In genomic region chr1:26286064-26286416, GRCh38 we compare ENCODE assay signal across 10 cellular contexts. TPM values are rescaled to one million over a fixed set of nuclear protein-coding genes. Genes with fewer than 3 reads are reported as not detected.
DNase-seq lines count a peak whose midpoint lies in the region; ATAC-seq, FAIRE-seq and TF ChIP-seq lines count a peak whose summit lies in the region.
"Had no signal": no experiment of that assay in that cellular context is flagged by ENCODE, and none has a peak within 500 bp of the region (broad histone marks: within the 10 kb centered on the region; RNA-seq: fewer than 3 reads in every experiment).

No MANE protein-coding gene starts in this region.

- no peak for ATAC-seq in CD4-positive, alpha-beta T cell (ENCODE audit: poor library complexity)
- ATAC-seq in IMR-90 (ENCODE audit: low read depth) (no peak), GM12878 (no peak), psoas muscle (no peak)

- no peak overlapping the region for H2AFZ ChIP-seq in IMR-90 (replicated peaks; ENCODE audit: low read length, poor library complexity)
- H2AFZ ChIP-seq in GM12878 (ENCODE audit: control insufficient read depth, low read depth, low read length) = no peak overlapping the region
- no peak overlapping the region for H2AFZ ChIP-seq in trophoblast cell (ENCODE audit: insufficient read depth, low read length, poor library complexity)

- peaks cover 39% of the 10 kb centered on the region for H3K4me1 ChIP-seq in IMR-90 (ENCODE audit: control insufficient read depth, insufficient read depth, low read length)
- H3K4me1 ChIP-seq in GM12878 (ENCODE audit: control insufficient read depth, insufficient read depth, low read length) = peaks cover 76% of the 10 kb centered on the region
- H3K4me1 ChIP-seq in psoas muscle = peaks cover 43% of the 10 kb centered on the region
- H3K4me1 ChIP-seq in trophoblast cell (ENCODE audit: control insufficient read depth in 1 of 2, insufficient read depth in 2 of 2, low read length in 2 of 2) = peaks cover 12 to 24% of the 10 kb centered on the region in 2 experiments

- H4K8ac ChIP-seq in IMR-90 (ENCODE audit: low read depth in 2 of 2, low read length in 2 of 2) (no peak overlapping the region; a peak in 1 of 4 replicates), trophoblast cell (ENCODE audit: low read depth, low read length) (no peak overlapping the region)

- no TSS peak for BruUV-seq in IMR-90 (replicated peaks; lab: Mats Ljungman, UMichigan)
- BruUV-seq in GM12878 (replicated peaks; lab: Mats Ljungman, UMichigan) = no TSS peak

- TF ChIP-seq POLR2A in IMR-90 (IDR thresholded peaks at IDR 0.05; ENCODE audit: low read depth, low read length) = no peak; the same call in none of the 2 replicates
- TF ChIP-seq POLR2A in GM12878 (IDR thresholded peaks at IDR 0.05; ENCODE audit: low read depth, low read length) = no peak

- no peak overlapping the region for H2BK5ac ChIP-seq in IMR-90 (ENCODE audit: low read depth, low read length, poor library complexity, severe bottlenecking)
- H2BK5ac ChIP-seq in trophoblast cell (ENCODE audit: low read depth, low read length, poor library complexity) = no peak overlapping the region

- SMC1A ChIA-PET in GM12878 (lab: Charles Lee; ENCODE audit: uncharacterized antibody, unreplicated experiment) = interaction anchor here (0.6 to 11.1 kb wide), 13 partner anchors 10 to 243 kb away, joined by 3 to 474 read pairs (median 12); partner anchors contain the start of genes CD52 and UBXN11

- no peak overlapping the region for H4K91ac ChIP-seq in IMR-90 (ENCODE audit: insufficient read depth, low read depth, low read length)
- no peak overlapping the region for H4K91ac ChIP-seq in trophoblast cell (ENCODE audit: low read depth, low read length)

- H3K9me1 ChIP-seq in IMR-90 (ENCODE audit: insufficient read depth, low read length) = peaks cover 38% of the 10 kb centered on the region

- CTCF ChIA-PET in CD4-positive, alpha-beta T cell (lab: Charles Lee) = interaction anchor here (1.4 to 8.8 kb wide), 5 partner anchors 10 to 49 kb away, joined by 3 to 223 read pairs (median 29); partner anchors contain the start of genes CD52 and UBXN11
- CTCF ChIA-PET in IMR-90 (lab: Yijun Ruan, JAX) = interaction anchor here (0.6 to 1.5 kb wide), 4 partner anchors 10 to 1915 kb away, joined by 3 to 4 read pairs (median 4); no protein-coding TSS in a partner anchor
- CTCF ChIA-PET in GM12878 (lab: Yijun Ruan, JAX) = interaction anchor here (0.6 to 18.0 kb wide), 24 partner anchors 10 to 737 kb away, joined by 3 to 879 read pairs (median 10); partner anchors contain the start of genes CD52, CEP85, UBXN11 and ZNF593

- no peak for TF ChIP-seq EP300 in GM12878 (IDR thresholded peaks at IDR 0.05; ENCODE audit: borderline replicate concordance in 1 of 2, control insufficient read depth in 1 of 2, low read depth in 2 of 2, low read length in 2 of 2)

- in situ Hi-C loops in IMR-90 (cut with MboI; ENCODE audit: low sequenced_read_pairs) = no loop called here
- in situ Hi-C loops in GM12878 (cut with MboI) = loop anchor here (5.0 kb wide), 1 partner anchor 36 kb away; no protein-coding TSS in a partner anchor

- peaks cover 20 to 56% of the 10 kb centered on the region in 2 experiments for H3K79me1 ChIP-seq in IMR-90 (ENCODE audit: low read depth in 1 of 2, low read length in 2 of 2)
- no peaks in the 10 kb centered on the region for H3K79me1 ChIP-seq in trophoblast cell (ENCODE audit: low read length)

- H2BK15ac ChIP-seq in IMR-90 (ENCODE audit: low read depth, low read length) = peak overlapping the region; percentile 48; the same call in 1 of the 3 replicates

- H3K18ac ChIP-seq in IMR-90 (ENCODE audit: low read depth, low read length) (no peak overlapping the region), trophoblast cell (ENCODE audit: low read length) (no peak overlapping the region)

- 0 out of 2 replicates have a peak overlapping the region, but pooled peaks have one; percentile 10 for H3K4ac ChIP-seq in IMR-90 (ENCODE audit: low read depth, low read length)
- H3K4ac ChIP-seq in trophoblast cell (ENCODE audit: low read depth, low read length) = no peak overlapping the region

- H3K4me3 ChIP-seq in IMR-90 (ENCODE audit: insufficient read depth, low read depth, low read length) (no peak overlapping the region), GM12878 (no peak overlapping the region), psoas muscle (no peak overlapping the region), trophoblast cell (ENCODE audit: low read depth, low read length) (no peak overlapping the region)

- H3K36me3 Mint-ChIP-seq in CD4-positive, alpha-beta T cell (ENCODE audit: low read depth) = peaks cover 33% of the 10 kb centered on the region

- H2BK120ac ChIP-seq in IMR-90 (ENCODE audit: low read depth, low read length) = no peak overlapping the region; the same call in 1 of the 2 replicates
- no peak overlapping the region for H2BK120ac ChIP-seq in trophoblast cell (ENCODE audit: insufficient read depth, low read length, poor library complexity)

- peaks cover 27% of the 10 kb centered on the region for H4K20me1 ChIP-seq in IMR-90 (ENCODE audit: insufficient read depth, low read length)
- H4K20me1 ChIP-seq in GM12878 (ENCODE audit: control insufficient read depth, insufficient read depth) = no peaks in the 10 kb centered on the region

- no peak for DNase-seq in CD4-positive, alpha-beta T cell
- DNase-seq in IMR-90 (no peak), GM12878 (ENCODE audit: low read depth, low spot score) (no peak), psoas muscle (no peak), hepatic stellate cell (ENCODE audit: low spot score) (no peak), trophoblast cell (no peak), COR-L47 (lab: John Stamatoyannopoulos, UW) (no peak)
- DNase-seq: amygdala, head of caudate nucleus had no signal

- RAD21 ChIA-PET in GM12878 (lab: Charles Lee; ENCODE audit: unreplicated experiment) = interaction anchor here (0.6 to 8.7 kb wide), 12 partner anchors 10 to 938 kb away, joined by 3 to 477 read pairs (median 11); partner anchors contain the start of genes CD52, DHDDS and UBXN11

- H3K27me3 Mint-ChIP-seq in CD4-positive, alpha-beta T cell = no peaks in the 10 kb centered on the region

- H3K4me2 ChIP-seq in IMR-90 (ENCODE audit: low read depth, low read length) = no peak overlapping the region
- no peak overlapping the region; the same call in 1 of the 2 replicates for H3K4me2 ChIP-seq in GM12878 (ENCODE audit: control insufficient read depth, insufficient read depth)
- H3K4me2 ChIP-seq in trophoblast cell (ENCODE audit: low read length) = no peak overlapping the region

- H3K27ac ChIP-seq in CD4-positive, alpha-beta T cell (ENCODE audit: low read depth, low read length) = peak overlapping the region; percentile 94
- H3K27ac ChIP-seq in IMR-90 (ENCODE audit: insufficient read depth, low read length) = no peak overlapping the region
- peak overlapping the region; percentile 86; the same call in 1 of the 2 replicates for H3K27ac ChIP-seq in GM12878 (ENCODE audit: control insufficient read depth, insufficient read depth)
- H3K27ac ChIP-seq in psoas muscle = peak overlapping the region; percentile 80
- no peak overlapping the region for H3K27ac ChIP-seq in trophoblast cell (ENCODE audit: low read depth, low read length)

- H4K5ac ChIP-seq in IMR-90 (ENCODE audit: low read depth, low read length) = no peak overlapping the region

- no peak overlapping the region for H2BK12ac ChIP-seq in trophoblast cell (ENCODE audit: low read length)

- no peak overlapping the region; the same call in 1 of the 2 replicates for H2AK5ac ChIP-seq in IMR-90 (ENCODE audit: low read depth, low read length)
- no peak overlapping the region for H2AK5ac ChIP-seq in trophoblast cell (ENCODE audit: low read length)

- WGBS in IMR-90 (ENCODE audit: extremely low coverage in 2 of 2, insufficient read length in 1 of 2), 2 experiments = 91% methylated on average over 1 of the region's 2 CpGs; no CpG with 5 or more reads in 1 of the 2 experiments
- 93% methylated on average over 2 of the region's 2 CpGs for WGBS in GM12878 (ENCODE audit: insufficient coverage, insufficient replicate concordance, low lambda C conversion rate, missing lambda C conversion rate)
- WGBS in psoas muscle, 3 donors = 40 to 78% (median 52%) methylated on average over 2 of the region's 2 CpGs
- no CpG with 5 or more reads among the region's 2 CpGs for WGBS in trophoblast cell (ENCODE audit: extremely low coverage, insufficient coverage, insufficient read length)

- H3K9me3 ChIP-seq in CD4-positive, alpha-beta T cell (ENCODE audit: control insufficient read depth, low read length) = no peaks in the 10 kb centered on the region
- no peaks in the 10 kb centered on the region for H3K9me3 ChIP-seq in IMR-90 (ENCODE audit: control insufficient read depth, insufficient read depth, low read length)
- H3K9me3 ChIP-seq in GM12878 (replicated peaks; ENCODE audit: control insufficient read depth, insufficient read depth, low read length) = no peaks in the 10 kb centered on the region
- H3K9me3 ChIP-seq in psoas muscle = no peaks in the 10 kb centered on the region
- H3K9me3 ChIP-seq in trophoblast cell (ENCODE audit: insufficient read depth, low read depth, low read length) = peaks cover 4% of the 10 kb centered on the region

- peak overlapping the region; percentile 95 for H3K27ac Mint-ChIP-seq in CD4-positive, alpha-beta T cell

- no peak overlapping the region for H3K4me3 Mint-ChIP-seq in CD4-positive, alpha-beta T cell

- TF ChIP-seq CTCF in CD4-positive, alpha-beta T cell (IDR thresholded peaks at IDR 0.05) = no peak
- no peak for TF ChIP-seq CTCF in IMR-90 (conservative IDR thresholded peaks at IDR 0.05; ENCODE audit: low read depth, low read length)
- TF ChIP-seq CTCF in GM12878 (IDR thresholded peaks at IDR 0.05 in 2 of 3, conservative IDR thresholded peaks at IDR 0.05 in 1 of 3; ENCODE audit: control insufficient read depth in 2 of 3, extremely low read depth in 1 of 3, insufficient read depth in 1 of 3, low read depth in 3 of 3, low read length in 3 of 3) = no peak
- TF ChIP-seq CTCF in psoas muscle (IDR thresholded peaks at IDR 0.05) = no peak

- no peaks in the 10 kb centered on the region for H3K27me3 ChIP-seq in CD4-positive, alpha-beta T cell (ENCODE audit: control insufficient read depth, insufficient read depth, low read length)
- no peaks in the 10 kb centered on the region for H3K27me3 ChIP-seq in IMR-90 (ENCODE audit: control insufficient read depth, insufficient read depth, low read length)
- H3K27me3 ChIP-seq in GM12878 (replicated peaks in 1 of 2; ENCODE audit: control insufficient read depth in 2 of 2, insufficient read depth in 2 of 2, low read length in 1 of 2) = no peaks in the 10 kb centered on the region
- no peaks in the 10 kb centered on the region for H3K27me3 ChIP-seq in psoas muscle (ENCODE audit: insufficient read depth in 3 of 3, low read length in 2 of 3)
- H3K27me3 ChIP-seq in trophoblast cell (ENCODE audit: insufficient read depth, low read length) = no peaks in the 10 kb centered on the region

- H3K36me3 ChIP-seq in IMR-90 (ENCODE audit: control insufficient read depth, insufficient read depth, low read length) = peaks cover 18% of the 10 kb centered on the region
- peaks cover 3 to 4% of the 10 kb centered on the region in 2 experiments; a peak in 2 of 4 replicates for H3K36me3 ChIP-seq in GM12878 (ENCODE audit: control insufficient read depth in 2 of 2, insufficient read depth in 2 of 2, low read length in 1 of 2)
- H3K36me3 ChIP-seq in psoas muscle (ENCODE audit: insufficient read depth in 1 of 2, low read depth in 1 of 2) = peaks cover 0 to 6% of the 10 kb centered on the region in 2 donors
- peaks cover 14 to 22% of the 10 kb centered on the region in 2 experiments for H3K36me3 ChIP-seq in trophoblast cell (ENCODE audit: control insufficient read depth in 1 of 2, insufficient read depth in 2 of 2, low read length in 2 of 2)

- intact Hi-C loops in CD4-positive, alpha-beta T cell (cut with DNase I, micrococcal nuclease) = loop anchor here in 1 of 2 experiments (5.0 kb wide), 1 partner anchor 71 kb away; no protein-coding TSS in a partner anchor
- intact Hi-C loops in IMR-90 (cut with micrococcal nuclease) = no loop called here
- intact Hi-C loops in GM12878 (cut with micrococcal nuclease; ENCODE audit: unreplicated experiment) = no loop called here
- intact Hi-C loops in psoas muscle (cut with DNase I) = loop anchor here in 1 of 2 donors (2.0 kb wide), 1 partner anchor 35 kb away; no protein-coding TSS in a partner anchor

- H3K79me2 ChIP-seq in GM12878 (ENCODE audit: control insufficient read depth, insufficient read depth, low read length) = peaks cover 7% of the 10 kb centered on the region
- no peaks in the 10 kb centered on the region for H3K79me2 ChIP-seq in trophoblast cell (ENCODE audit: control insufficient read depth, insufficient read depth, low read length, poor library complexity)

- no peak overlapping the region for H3K14ac ChIP-seq in IMR-90 (replicated peaks; ENCODE audit: low read depth, low read length)
- H3K14ac ChIP-seq in trophoblast cell (ENCODE audit: low read length) = no peak overlapping the region

- FAIRE-seq in GM12878 (lab: Jason Lieb, UNC) = no peak
- FAIRE-seq: D721Med had no signal

- dilution Hi-C loops in IMR-90 (cut with HindIII; ENCODE audit: low sequenced_read_pairs, unreplicated experiment) = no loop called here

- POLR2A ChIA-PET in CD4-positive, alpha-beta T cell (lab: Charles Lee) = interaction anchor here (1.0 to 20.7 kb wide), 10 partner anchors 8 to 147 kb away, joined by 3 to 977 read pairs (median 6); partner anchors contain the start of genes CD52, DHDDS and UBXN11
- POLR2A ChIA-PET in IMR-90 (lab: Charles Lee; ENCODE audit: unreplicated experiment) (no interaction called here), GM12878 (lab: Charles Lee) (interaction anchor here (9.2 kb wide), 1 partner anchor 32 kb away, joined by 253 read pairs; the partner anchor contains the start of gene CD52)

- H3K9me3 Mint-ChIP-seq in CD4-positive, alpha-beta T cell = no peaks in the 10 kb centered on the region

- H3K56ac ChIP-seq in IMR-90 (ENCODE audit: extremely low read depth, insufficient read depth, low read length) = no peak overlapping the region

- TF ChIP-seq RAD21 in IMR-90 (IDR thresholded peaks at IDR 0.05; ENCODE audit: low read length) = no peak
- no peak for TF ChIP-seq RAD21 in GM12878 (IDR thresholded peaks at IDR 0.05; ENCODE audit: insufficient read depth, low read depth, low read length)

- H3K9ac ChIP-seq in IMR-90 (ENCODE audit: low read depth, low read length) (no peak overlapping the region), GM12878 (ENCODE audit: control insufficient read depth, insufficient read depth, low read length) (no peak overlapping the region), trophoblast cell (ENCODE audit: low read length) (no peak overlapping the region)

- H4K12ac ChIP-seq in trophoblast cell (ENCODE audit: low read depth, low read length) = no peak overlapping the region

- 0 out of 2 replicates have a peak overlapping the region, but pooled peaks have one; percentile 62 for H2BK20ac ChIP-seq in IMR-90 (ENCODE audit: low read depth, low read length)

- H3K4me1 Mint-ChIP-seq in CD4-positive, alpha-beta T cell (ENCODE audit: low read depth) = peaks cover 96% of the 10 kb centered on the region

- no peak overlapping the region for H2AK9ac ChIP-seq in IMR-90 (replicated peaks; ENCODE audit: low read depth, low read length, poor library complexity)

- H3K23ac ChIP-seq in IMR-90 (ENCODE audit: low read depth, low read length) (no peak overlapping the region; the same call in 1 of the 2 replicates), trophoblast cell (ENCODE audit: low read length) (no peak overlapping the region)

RNA-seq across cellular contexts. Expression of gene SH3BGRL3, which starts 6.2 kb away (rescaled TPM):
- 100 to 1,000 TPM; 178 to 193 TPM for total RNA-seq in CD4-positive, alpha-beta T cell
- total RNA-seq in IMR-90 (2012; rRNA removed) (32.2 and 35.0 TPM in 2 replicates), GM12878 (2014; rRNA removed) (42.6 and 52.9 TPM in 2 replicates), GM12878 (2014; rRNA removed; fragmentation: Illumina TruSeq; extraction: Trizol) (45.9 and 46.9 TPM in 2 replicates), GM12878 (2021) (111 and 116 TPM in 2 replicates), psoas muscle (10 to 100 TPM; 21.4 to 30.6 (median 22.6) TPM)
- polyA plus RNA-seq in IMR-90 (2012; rRNA removed) (483 and 565 TPM in 2 replicates), GM12878 (2011; rRNA removed) (26.3 and 39.7 TPM in 2 replicates), GM12878 (2014; fragmentation: Illumina TruSeq; extraction: Trizol) (95.2 and 135 TPM in 2 replicates), GM12878 (2014; fragmentation: Nextera tagmentation; extraction: Ambion mirVana) (100 to 1,000 TPM; 121 to 129 TPM), GM12878 (2014; rRNA removed) (42.3 and 57.1 TPM in 2 replicates), GM12878 (2016; fragmentation: Nextera tagmentation; extraction: Ambion mirVana) (100 to 1,000 TPM; 344 to 390 TPM), psoas muscle (10 to 100 TPM; 10.9 to 78.1 (median 18.2) TPM)
- polyA plus RNA-seq in IMR-90 (2012; cell fraction: cytosol; rRNA removed) = 551 and 581 TPM in 2 replicates
- polyA plus RNA-seq in IMR-90 (2012; cell fraction: nucleus; rRNA removed; ENCODE audit: low replicate concordance) = 124 and 136 TPM in 2 replicates
- total RNA-seq in GM12878 (2013; cell fraction: nucleolus; rRNA removed) = 9.0 and 9.9 TPM in 2 replicates
- polyA plus RNA-seq in GM12878 (2011; ENCODE audit: low read depth) = 29.9 TPM
- 57.0 and 59.2 TPM in 2 replicates for polyA plus RNA-seq in GM12878 (2011; cell fraction: cytosol; rRNA removed)
- polyA plus RNA-seq in GM12878 (2011; cell fraction: nucleus; rRNA removed) = 25.2 and 28.2 TPM in 2 replicates
- polyA plus RNA-seq in GM12878 (2012) = 86.2 and 109 TPM in 2 replicates
- polyA minus RNA-seq in GM12878 (2011; rRNA and poly(A)+ RNA removed) = 52.7 and 67.7 TPM in 2 replicates
- 38.8 and 41.6 TPM in 2 replicates for polyA minus RNA-seq in GM12878 (2011; cell fraction: cytosol; rRNA and poly(A)+ RNA removed)
- 19.5 and 27.3 TPM in 2 replicates for polyA minus RNA-seq in GM12878 (2011; cell fraction: nucleus; rRNA and poly(A)+ RNA removed)
- 179 and 184 TPM in 2 replicates for polyA plus RNA-seq in trophoblast cell (2013)

RNA-seq across cellular contexts. Expression of gene UBXN11, which starts 20.4 kb away (rescaled TPM):
- total RNA-seq in CD4-positive, alpha-beta T cell = 10 to 100 TPM; 39.3 to 42.3 TPM
- total RNA-seq in IMR-90 (2012; rRNA removed) (3.6 and 5.2 TPM in 2 replicates), GM12878 (2014; rRNA removed) (8.1 and 8.5 TPM in 2 replicates), GM12878 (2014; rRNA removed; fragmentation: Illumina TruSeq; extraction: Trizol) (5.7 and 6.2 TPM in 2 replicates), GM12878 (2021) (16.8 and 19.3 TPM in 2 replicates), psoas muscle (1 to 10 TPM; 3.5 to 7.0 (median 3.9) TPM)
- polyA plus RNA-seq in IMR-90 (2012; rRNA removed) (17.0 and 18.4 TPM in 2 replicates), GM12878 (2011; rRNA removed) (7.6 and 10.8 TPM in 2 replicates), GM12878 (2014; fragmentation: Illumina TruSeq; extraction: Trizol) (3.5 and 8.1 TPM in 2 replicates), GM12878 (2014; fragmentation: Nextera tagmentation; extraction: Ambion mirVana) (1 to 10 TPM in 1 of 2 experiments, under 1 TPM in 1; 0.32 to 1.2 TPM), GM12878 (2014; rRNA removed) (24.3 and 26.5 TPM in 2 replicates), GM12878 (2016; fragmentation: Nextera tagmentation; extraction: Ambion mirVana) (10 to 100 TPM; 27.7 to 34.4 TPM), psoas muscle (1 to 10 TPM; 3.9 to 6.8 (median 5.8) TPM)
- polyA plus RNA-seq in IMR-90 (2012; cell fraction: cytosol; rRNA removed) = 10.1 and 13.9 TPM in 2 replicates
- 151 and 169 TPM in 2 replicates for polyA plus RNA-seq in IMR-90 (2012; cell fraction: nucleus; rRNA removed; ENCODE audit: low replicate concordance)
- total RNA-seq in GM12878 (2013; cell fraction: nucleolus; rRNA removed) = 18.9 and 19.6 TPM in 2 replicates
- polyA plus RNA-seq in GM12878 (2011; ENCODE audit: low read depth) = 5.8 TPM
- polyA plus RNA-seq in GM12878 (2011; cell fraction: cytosol; rRNA removed) = 13.3 and 16.3 TPM in 2 replicates
- polyA plus RNA-seq in GM12878 (2011; cell fraction: nucleus; rRNA removed) = 80.9 and 89.2 TPM in 2 replicates
- 10.6 and 12.1 TPM in 2 replicates for polyA plus RNA-seq in GM12878 (2012)
- 7.2 and 7.5 TPM in 2 replicates for polyA minus RNA-seq in GM12878 (2011; rRNA and poly(A)+ RNA removed)
- polyA minus RNA-seq in GM12878 (2011; cell fraction: cytosol; rRNA and poly(A)+ RNA removed) = 3.2 and 3.9 TPM in 2 replicates
- polyA minus RNA-seq in GM12878 (2011; cell fraction: nucleus; rRNA and poly(A)+ RNA removed) = 11.2 and 14.9 TPM in 2 replicates
- polyA plus RNA-seq in trophoblast cell (2013) = 8.1 and 8.5 TPM in 2 replicates

RNA-seq across cellular contexts. Expression of gene CD52, which starts 31.7 kb away (rescaled TPM):
- total RNA-seq in CD4-positive, alpha-beta T cell = 100 to 1,000 TPM; 582 to 608 TPM
- total RNA-seq in IMR-90 (2012; rRNA removed) (not detected in 2 replicates), GM12878 (2014; rRNA removed) (237 and 262 TPM in 2 replicates), GM12878 (2014; rRNA removed; fragmentation: Illumina TruSeq; extraction: Trizol) (637 and 673 TPM in 2 replicates), GM12878 (2021) (291 and 301 TPM in 2 replicates), psoas muscle (1 to 10 TPM; 2.1 to 4.2 (median 4.1) TPM)
- polyA plus RNA-seq in IMR-90 (2012; rRNA removed) (1.3 and 1.6 TPM in 2 replicates), GM12878 (2011; rRNA removed) (453 and 508 TPM in 2 replicates), GM12878 (2014; fragmentation: Illumina TruSeq; extraction: Trizol) (882 and 1,118 TPM in 2 replicates), GM12878 (2014; fragmentation: Nextera tagmentation; extraction: Ambion mirVana) (1,000 to 10,000 TPM; 2,664 to 2,736 TPM), GM12878 (2014; rRNA removed) (488 and 610 TPM in 2 replicates), GM12878 (2016; fragmentation: Nextera tagmentation; extraction: Ambion mirVana) (100 to 1,000 TPM; 382 to 390 TPM), psoas muscle (1 to 10 TPM; 2.9 to 3.9 (median 3.6) TPM)
- 0.30 TPM in 1 of 2 replicates, not detected in the other for polyA plus RNA-seq in IMR-90 (2012; cell fraction: cytosol; rRNA removed)
- 0.36 TPM in 1 of 2 replicates, not detected in the other for polyA plus RNA-seq in IMR-90 (2012; cell fraction: nucleus; rRNA removed; ENCODE audit: low replicate concordance)
- total RNA-seq in GM12878 (2013; cell fraction: nucleolus; rRNA removed) = 30.6 and 34.5 TPM in 2 replicates
- polyA plus RNA-seq in GM12878 (2011; ENCODE audit: low read depth) = 736 TPM
- polyA plus RNA-seq in GM12878 (2011; cell fraction: cytosol; rRNA removed) = 356 and 918 TPM in 2 replicates
- polyA plus RNA-seq in GM12878 (2011; cell fraction: nucleus; rRNA removed) = 146 and 442 TPM in 2 replicates
- polyA plus RNA-seq in GM12878 (2012) = 451 and 734 TPM in 2 replicates
- 113 and 183 TPM in 2 replicates for polyA minus RNA-seq in GM12878 (2011; rRNA and poly(A)+ RNA removed)
- polyA minus RNA-seq in GM12878 (2011; cell fraction: cytosol; rRNA and poly(A)+ RNA removed) = 30.9 and 34.6 TPM in 2 replicates
- 33.2 and 36.3 TPM in 2 replicates for polyA minus RNA-seq in GM12878 (2011; cell fraction: nucleus; rRNA and poly(A)+ RNA removed)
- polyA plus RNA-seq in trophoblast cell (2013) = 2.0 and 2.4 TPM in 2 replicates

RNA-seq across cellular contexts. Expression of gene CEP85, which starts 52.0 kb away (rescaled TPM):
- 1 to 10 TPM; 7.6 to 8.4 TPM for total RNA-seq in CD4-positive, alpha-beta T cell
- 11.1 and 11.5 TPM in 2 replicates for total RNA-seq in IMR-90 (2012; rRNA removed)
- 11.2 and 11.8 TPM in 2 replicates for polyA plus RNA-seq in IMR-90 (2012; rRNA removed)
- polyA plus RNA-seq in IMR-90 (2012; cell fraction: cytosol; rRNA removed) = 4.2 and 4.4 TPM in 2 replicates
- polyA plus RNA-seq in IMR-90 (2012; cell fraction: nucleus; rRNA removed; ENCODE audit: low replicate concordance) = 19.2 and 30.7 TPM in 2 replicates
- 36.6 and 44.3 TPM in 2 replicates for total RNA-seq in GM12878 (2013; cell fraction: nucleolus; rRNA removed)
- 22.1 and 22.2 TPM in 2 replicates for total RNA-seq in GM12878 (2014; rRNA removed)
- total RNA-seq in GM12878 (2014; rRNA removed; fragmentation: Illumina TruSeq; extraction: Trizol) = 22.2 and 22.8 TPM in 2 replicates
- 17.9 and 20.9 TPM in 2 replicates for total RNA-seq in GM12878 (2021)
- 5.5 TPM for polyA plus RNA-seq in GM12878 (2011; ENCODE audit: low read depth)
- 22.9 and 26.8 TPM in 2 replicates for polyA plus RNA-seq in GM12878 (2011; rRNA removed)
- polyA plus RNA-seq in GM12878 (2011; cell fraction: cytosol; rRNA removed) = 21.4 and 25.6 TPM in 2 replicates
- 60.9 and 63.0 TPM in 2 replicates for polyA plus RNA-seq in GM12878 (2011; cell fraction: nucleus; rRNA removed)
- 7.1 and 10.8 TPM in 2 replicates for polyA plus RNA-seq in GM12878 (2012)
- 20.4 and 24.5 TPM in 2 replicates for polyA plus RNA-seq in GM12878 (2014; fragmentation: Illumina TruSeq; extraction: Trizol)
- polyA plus RNA-seq in GM12878 (2014; fragmentation: Nextera tagmentation; extraction: Ambion mirVana) = 1 to 10 TPM; 8.4 to 8.6 TPM
- 23.5 and 25.7 TPM in 2 replicates for polyA plus RNA-seq in GM12878 (2014; rRNA removed)
- 10 to 100 TPM; 17.5 to 19.6 TPM for polyA plus RNA-seq in GM12878 (2016; fragmentation: Nextera tagmentation; extraction: Ambion mirVana)
- 26.6 and 31.3 TPM in 2 replicates for polyA minus RNA-seq in GM12878 (2011; rRNA and poly(A)+ RNA removed)
- 6.5 and 6.7 TPM in 2 replicates for polyA minus RNA-seq in GM12878 (2011; cell fraction: cytosol; rRNA and poly(A)+ RNA removed)
- polyA minus RNA-seq in GM12878 (2011; cell fraction: nucleus; rRNA and poly(A)+ RNA removed) = 21.0 and 25.4 TPM in 2 replicates
- 10 to 100 TPM; 16.0 to 52.5 (median 41.1) TPM for total RNA-seq in psoas muscle
- polyA plus RNA-seq in psoas muscle = 10 to 100 TPM; 14.8 to 24.2 (median 18.0) TPM
- 53.1 and 54.6 TPM in 2 replicates for polyA plus RNA-seq in trophoblast cell (2013)

Comparison
In these comparisons a context has a peak if more than half of its experiments do, and no peak if none do; other contexts are left out.
1. H3K27ac ChIP-seq: peak in CD4-positive, alpha-beta T cell (single experiment), GM12878 (single experiment) and psoas muscle (single experiment); none in IMR-90 (single experiment) and trophoblast cell (single experiment).
2. RNA of gene CD52, which starts 31.7 kb away (total RNA-seq): 582 to 608 TPM in CD4-positive, alpha-beta T cell and 30.6 to 673 TPM in GM12878; 2.1 to 4.2 TPM in psoas muscle and not detected in IMR-90; every median in the first group is over 4 times any median in the second.